ENCODE assay signal across 1 cellular context in the genomic region with DNA sequence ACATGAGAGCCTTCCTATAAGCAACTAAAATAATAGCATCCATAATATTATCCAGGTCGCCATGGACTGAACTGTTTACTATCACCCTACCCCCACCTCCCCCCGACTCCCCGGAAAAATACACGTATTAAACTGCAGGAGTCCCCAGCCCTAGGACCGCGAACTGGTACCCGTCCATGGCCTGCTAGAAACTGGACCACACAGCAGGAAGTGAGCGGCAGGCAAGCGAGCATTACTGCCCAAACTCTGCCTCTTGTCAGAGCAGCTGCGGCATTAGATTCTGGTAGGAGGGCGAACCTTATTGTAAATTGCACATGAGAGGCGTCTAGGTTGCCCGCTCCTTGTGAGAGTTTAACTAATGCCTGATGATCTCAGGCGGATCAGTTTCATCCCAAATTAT.
TF ChIP-seq lines count a peak whose summit lies in the region.

No MANE protein-coding gene starts in this region.

TF ChIP-seq in GM23338, 12 proteins besides CTCF, POLR2A, EP300 and RAD21 (continued from another document):
- TF ChIP-seq, protein P1, sequence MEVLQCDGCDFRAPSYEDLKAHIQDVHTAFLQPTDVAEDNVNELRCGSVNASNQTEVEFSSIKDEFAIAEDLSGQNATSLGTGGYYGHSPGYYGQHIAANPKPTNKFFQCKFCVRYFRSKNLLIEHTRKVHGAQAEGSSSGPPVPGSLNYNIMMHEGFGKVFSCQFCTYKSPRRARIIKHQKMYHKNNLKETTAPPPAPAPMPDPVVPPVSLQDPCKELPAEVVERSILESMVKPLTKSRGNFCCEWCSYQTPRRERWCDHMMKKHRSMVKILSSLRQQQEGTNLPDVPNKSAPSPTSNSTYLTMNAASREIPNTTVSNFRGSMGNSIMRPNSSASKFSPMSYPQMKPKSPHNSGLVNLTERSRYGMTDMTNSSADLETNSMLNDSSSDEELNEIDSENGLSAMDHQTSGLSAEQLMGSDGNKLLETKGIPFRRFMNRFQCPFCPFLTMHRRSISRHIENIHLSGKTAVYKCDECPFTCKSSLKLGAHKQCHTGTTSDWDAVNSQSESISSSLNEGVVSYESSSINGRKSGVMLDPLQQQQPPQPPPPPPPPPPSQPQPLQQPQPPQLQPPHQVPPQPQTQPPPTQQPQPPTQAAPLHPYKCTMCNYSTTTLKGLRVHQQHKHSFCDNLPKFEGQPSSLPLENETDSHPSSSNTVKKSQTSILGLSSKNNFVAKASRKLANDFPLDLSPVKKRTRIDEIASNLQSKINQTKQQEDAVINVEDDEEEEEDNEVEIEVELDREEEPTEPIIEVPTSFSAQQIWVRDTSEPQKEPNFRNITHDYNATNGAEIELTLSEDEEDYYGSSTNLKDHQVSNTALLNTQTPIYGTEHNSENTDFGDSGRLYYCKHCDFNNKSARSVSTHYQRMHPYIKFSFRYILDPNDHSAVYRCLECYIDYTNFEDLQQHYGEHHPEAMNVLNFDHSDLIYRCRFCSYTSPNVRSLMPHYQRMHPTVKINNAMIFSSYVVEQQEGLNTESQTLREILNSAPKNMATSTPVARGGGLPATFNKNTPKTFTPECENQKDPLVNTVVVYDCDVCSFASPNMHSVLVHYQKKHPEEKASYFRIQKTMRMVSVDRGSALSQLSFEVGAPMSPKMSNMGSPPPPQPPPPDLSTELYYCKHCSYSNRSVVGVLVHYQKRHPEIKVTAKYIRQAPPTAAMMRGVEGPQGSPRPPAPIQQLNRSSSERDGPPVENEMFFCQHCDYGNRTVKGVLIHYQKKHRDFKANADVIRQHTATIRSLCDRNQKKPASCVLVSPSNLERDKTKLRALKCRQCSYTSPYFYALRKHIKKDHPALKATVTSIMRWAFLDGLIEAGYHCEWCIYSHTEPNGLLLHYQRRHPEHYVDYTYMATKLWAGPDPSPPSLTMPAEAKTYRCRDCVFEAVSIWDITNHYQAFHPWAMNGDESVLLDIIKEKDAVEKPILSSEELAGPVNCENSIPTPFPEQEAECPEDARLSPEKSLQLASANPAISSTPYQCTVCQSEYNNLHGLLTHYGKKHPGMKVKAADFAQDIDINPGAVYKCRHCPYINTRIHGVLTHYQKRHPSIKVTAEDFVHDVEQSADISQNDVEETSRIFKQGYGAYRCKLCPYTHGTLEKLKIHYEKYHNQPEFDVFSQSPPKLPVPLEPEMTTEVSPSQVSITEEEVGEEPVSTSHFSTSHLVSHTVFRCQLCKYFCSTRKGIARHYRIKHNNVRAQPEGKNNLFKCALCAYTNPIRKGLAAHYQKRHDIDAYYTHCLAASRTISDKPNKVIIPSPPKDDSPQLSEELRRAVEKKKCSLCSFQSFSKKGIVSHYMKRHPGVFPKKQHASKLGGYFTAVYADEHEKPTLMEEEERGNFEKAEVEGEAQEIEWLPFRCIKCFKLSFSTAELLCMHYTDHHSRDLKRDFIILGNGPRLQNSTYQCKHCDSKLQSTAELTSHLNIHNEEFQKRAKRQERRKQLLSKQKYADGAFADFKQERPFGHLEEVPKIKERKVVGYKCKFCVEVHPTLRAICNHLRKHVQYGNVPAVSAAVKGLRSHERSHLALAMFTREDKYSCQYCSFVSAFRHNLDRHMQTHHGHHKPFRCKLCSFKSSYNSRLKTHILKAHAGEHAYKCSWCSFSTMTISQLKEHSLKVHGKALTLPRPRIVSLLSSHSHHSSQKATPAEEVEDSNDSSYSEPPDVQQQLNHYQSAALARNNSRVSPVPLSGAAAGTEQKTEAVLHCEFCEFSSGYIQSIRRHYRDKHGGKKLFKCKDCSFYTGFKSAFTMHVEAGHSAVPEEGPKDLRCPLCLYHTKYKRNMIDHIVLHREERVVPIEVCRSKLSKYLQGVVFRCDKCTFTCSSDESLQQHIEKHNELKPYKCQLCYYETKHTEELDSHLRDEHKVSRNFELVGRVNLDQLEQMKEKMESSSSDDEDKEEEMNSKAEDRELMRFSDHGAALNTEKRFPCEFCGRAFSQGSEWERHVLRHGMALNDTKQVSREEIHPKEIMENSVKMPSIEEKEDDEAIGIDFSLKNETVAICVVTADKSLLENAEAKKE (CRISPR knock-in tag; IDR thresholded peaks at IDR 0.05), result no peak
